ENCODE assay signal across 1 cellular context in the genomic region with DNA sequence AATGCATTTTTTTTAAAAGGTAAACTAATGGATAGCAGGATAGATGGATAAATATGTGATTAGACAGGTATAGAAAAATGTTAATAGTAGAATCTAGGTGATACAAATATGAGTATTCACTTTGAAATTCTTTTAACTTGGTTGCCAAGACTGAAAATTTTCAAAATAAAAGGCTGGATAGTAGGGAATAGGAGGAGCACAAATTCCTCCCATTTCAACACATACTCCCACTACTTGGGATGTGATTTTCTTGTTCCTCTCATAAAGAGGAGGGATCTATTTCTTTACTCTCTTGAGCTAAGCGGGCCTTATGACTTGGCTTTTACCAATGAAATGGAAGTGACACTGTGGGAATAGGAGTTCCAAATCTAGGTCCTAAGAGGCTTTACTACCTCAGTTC.
TF ChIP-seq lines count a peak whose summit lies in the region.

No MANE protein-coding gene starts in this region.

TF ChIP-seq in GM23338, 12 proteins besides CTCF, POLR2A, EP300 and RAD21 (continued from another document):
- TF ChIP-seq, protein P1, sequence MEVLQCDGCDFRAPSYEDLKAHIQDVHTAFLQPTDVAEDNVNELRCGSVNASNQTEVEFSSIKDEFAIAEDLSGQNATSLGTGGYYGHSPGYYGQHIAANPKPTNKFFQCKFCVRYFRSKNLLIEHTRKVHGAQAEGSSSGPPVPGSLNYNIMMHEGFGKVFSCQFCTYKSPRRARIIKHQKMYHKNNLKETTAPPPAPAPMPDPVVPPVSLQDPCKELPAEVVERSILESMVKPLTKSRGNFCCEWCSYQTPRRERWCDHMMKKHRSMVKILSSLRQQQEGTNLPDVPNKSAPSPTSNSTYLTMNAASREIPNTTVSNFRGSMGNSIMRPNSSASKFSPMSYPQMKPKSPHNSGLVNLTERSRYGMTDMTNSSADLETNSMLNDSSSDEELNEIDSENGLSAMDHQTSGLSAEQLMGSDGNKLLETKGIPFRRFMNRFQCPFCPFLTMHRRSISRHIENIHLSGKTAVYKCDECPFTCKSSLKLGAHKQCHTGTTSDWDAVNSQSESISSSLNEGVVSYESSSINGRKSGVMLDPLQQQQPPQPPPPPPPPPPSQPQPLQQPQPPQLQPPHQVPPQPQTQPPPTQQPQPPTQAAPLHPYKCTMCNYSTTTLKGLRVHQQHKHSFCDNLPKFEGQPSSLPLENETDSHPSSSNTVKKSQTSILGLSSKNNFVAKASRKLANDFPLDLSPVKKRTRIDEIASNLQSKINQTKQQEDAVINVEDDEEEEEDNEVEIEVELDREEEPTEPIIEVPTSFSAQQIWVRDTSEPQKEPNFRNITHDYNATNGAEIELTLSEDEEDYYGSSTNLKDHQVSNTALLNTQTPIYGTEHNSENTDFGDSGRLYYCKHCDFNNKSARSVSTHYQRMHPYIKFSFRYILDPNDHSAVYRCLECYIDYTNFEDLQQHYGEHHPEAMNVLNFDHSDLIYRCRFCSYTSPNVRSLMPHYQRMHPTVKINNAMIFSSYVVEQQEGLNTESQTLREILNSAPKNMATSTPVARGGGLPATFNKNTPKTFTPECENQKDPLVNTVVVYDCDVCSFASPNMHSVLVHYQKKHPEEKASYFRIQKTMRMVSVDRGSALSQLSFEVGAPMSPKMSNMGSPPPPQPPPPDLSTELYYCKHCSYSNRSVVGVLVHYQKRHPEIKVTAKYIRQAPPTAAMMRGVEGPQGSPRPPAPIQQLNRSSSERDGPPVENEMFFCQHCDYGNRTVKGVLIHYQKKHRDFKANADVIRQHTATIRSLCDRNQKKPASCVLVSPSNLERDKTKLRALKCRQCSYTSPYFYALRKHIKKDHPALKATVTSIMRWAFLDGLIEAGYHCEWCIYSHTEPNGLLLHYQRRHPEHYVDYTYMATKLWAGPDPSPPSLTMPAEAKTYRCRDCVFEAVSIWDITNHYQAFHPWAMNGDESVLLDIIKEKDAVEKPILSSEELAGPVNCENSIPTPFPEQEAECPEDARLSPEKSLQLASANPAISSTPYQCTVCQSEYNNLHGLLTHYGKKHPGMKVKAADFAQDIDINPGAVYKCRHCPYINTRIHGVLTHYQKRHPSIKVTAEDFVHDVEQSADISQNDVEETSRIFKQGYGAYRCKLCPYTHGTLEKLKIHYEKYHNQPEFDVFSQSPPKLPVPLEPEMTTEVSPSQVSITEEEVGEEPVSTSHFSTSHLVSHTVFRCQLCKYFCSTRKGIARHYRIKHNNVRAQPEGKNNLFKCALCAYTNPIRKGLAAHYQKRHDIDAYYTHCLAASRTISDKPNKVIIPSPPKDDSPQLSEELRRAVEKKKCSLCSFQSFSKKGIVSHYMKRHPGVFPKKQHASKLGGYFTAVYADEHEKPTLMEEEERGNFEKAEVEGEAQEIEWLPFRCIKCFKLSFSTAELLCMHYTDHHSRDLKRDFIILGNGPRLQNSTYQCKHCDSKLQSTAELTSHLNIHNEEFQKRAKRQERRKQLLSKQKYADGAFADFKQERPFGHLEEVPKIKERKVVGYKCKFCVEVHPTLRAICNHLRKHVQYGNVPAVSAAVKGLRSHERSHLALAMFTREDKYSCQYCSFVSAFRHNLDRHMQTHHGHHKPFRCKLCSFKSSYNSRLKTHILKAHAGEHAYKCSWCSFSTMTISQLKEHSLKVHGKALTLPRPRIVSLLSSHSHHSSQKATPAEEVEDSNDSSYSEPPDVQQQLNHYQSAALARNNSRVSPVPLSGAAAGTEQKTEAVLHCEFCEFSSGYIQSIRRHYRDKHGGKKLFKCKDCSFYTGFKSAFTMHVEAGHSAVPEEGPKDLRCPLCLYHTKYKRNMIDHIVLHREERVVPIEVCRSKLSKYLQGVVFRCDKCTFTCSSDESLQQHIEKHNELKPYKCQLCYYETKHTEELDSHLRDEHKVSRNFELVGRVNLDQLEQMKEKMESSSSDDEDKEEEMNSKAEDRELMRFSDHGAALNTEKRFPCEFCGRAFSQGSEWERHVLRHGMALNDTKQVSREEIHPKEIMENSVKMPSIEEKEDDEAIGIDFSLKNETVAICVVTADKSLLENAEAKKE (CRISPR knock-in tag; IDR thresholded peaks at IDR 0.05) = no peak
